ENCODE assay signal across 31 cellular contexts in genomic region chr3:184355261-184356012, GRCh38. TPM values are rescaled to one million over a fixed set of nuclear protein-coding genes. Genes with fewer than 3 reads are reported as not detected.
DNase-seq lines count a peak whose midpoint lies in the region; ATAC-seq, FAIRE-seq and TF ChIP-seq lines count a peak whose summit lies in the region.
"Had no signal": no experiment of that assay in that cellular context is flagged by ENCODE, and none has a peak within 500 bp of the region (broad histone marks: within the 10 kb centered on the region; RNA-seq: fewer than 3 reads in every experiment).

No MANE protein-coding gene starts in this region.

- H3K9me2 ChIP-seq in PC-9 (ENCODE audit: insufficient read depth) = no peaks in the 10 kb centered on the region

- no peak overlapping the region for H3K4me2 ChIP-seq in K562 (ENCODE audit: insufficient read depth, low read length)
- no peak overlapping the region for H3K4me2 ChIP-seq in PC-9

- H3K4me3 Mint-ChIP-seq in activated T-cell treated with anti-CD3 and anti-CD28 coated beads, Interleukin-2, amount 50 U/mL, for 24 hours = no peak overlapping the region
- peak overlapping the region; percentile 39 for H3K4me3 Mint-ChIP-seq in neural crest cell
- H3K4me3 Mint-ChIP-seq in naive thymus-derived CD8-positive, alpha-beta T cell = no peak overlapping the region
- H3K4me3 Mint-ChIP-seq: activated CD8-positive, alpha-beta T cell treated with anti-CD3 and anti-CD28 coated beads, Interleukin-2, amount 10 ng/mL, durations not matched to agents 7 days and 5 days; stimulated activated memory B cell treated with anti-CD40 and anti-IgM and Interleukin-4, amounts not matched to agents 10 μg/mL and 1 μg/mL and 100 μg/mL, for 72 hours; T-helper 1 cell treated with Interleukin-12 subunit alpha and Interleukin-12 subunit beta and Interleukin-4 antibody, amounts not matched to agents 30 μg/mL and 1 μg/mL, for 36 hours had no signal

- H3K4me3 ChIP-seq in K562 (no peak overlapping the region), PC-9 (no peak overlapping the region)
- H3K4me3 ChIP-seq: lung, mucosa of descending colon had no signal

- H3K9me3 ChIP-seq in K562 (replicated peaks; ENCODE audit: control insufficient read depth, insufficient read depth, low read depth, low read length) (no peaks in the 10 kb centered on the region), PC-9 (ENCODE audit: insufficient read depth, low read depth) (no peaks in the 10 kb centered on the region)
- H3K9me3 ChIP-seq: mucosa of descending colon had no signal

- WGBS in K562 (ENCODE audit: insufficient coverage, low coverage, missing lambda C conversion rate) = 78% methylated on average over 18 of the region's 18 CpGs

- no peak overlapping the region for H3K27ac ChIP-seq in K562 (ENCODE audit: extremely low read depth, low read depth, low read length)
- H3K27ac ChIP-seq in PC-9 = no peak overlapping the region
- H3K27ac ChIP-seq: epithelial cell of prostate had no signal

- intact Hi-C loops in K562 (cut with micrococcal nuclease) (no loop called here), PC-9 (cut with micrococcal nuclease; ENCODE audit: unreplicated experiment) (no loop called here)

- no peaks in the 10 kb centered on the region for H3K27me3 ChIP-seq in K562 (ENCODE audit: control insufficient read depth in 2 of 2, insufficient read depth in 2 of 2, low read length in 2 of 2)
- H3K27me3 ChIP-seq in PC-9 (ENCODE audit: insufficient read depth, low read depth) = no peaks in the 10 kb centered on the region

- TF ChIP-seq POLR2A in K562 (conservative IDR thresholded peaks at IDR 0.05) = no peak

- no peak for DNase-seq in activated T-cell treated with anti-CD3 and anti-CD28 coated beads, Interleukin-2, amount 50 U/mL, for 24 hours
- no peak for DNase-seq in activated T-cell treated with anti-CD3 and anti-CD28 coated beads, Interleukin-2, amount 50 U/mL, for 48 hours
- DNase-seq in K562 (ENCODE audit: extremely low read depth in 1 of 4, low spot score in 3 of 4) (no peak), neural crest cell (ENCODE audit: low read depth, low spot score) (no peak), NCI-H1694 treated with DMSO at 0.1 percent for 48 hours (lab: John Stamatoyannopoulos, UW) (no peak), PC-9 (no peak)
- DNase-seq in naive thymus-derived CD8-positive, alpha-beta T cell = no peak
- DNase-seq: 8988T; activated CD8-positive, alpha-beta T cell treated with anti-CD3 and anti-CD28 coated beads, Interleukin-2, amount 10 ng/mL, durations not matched to agents 7 days and 5 days; activated T-cell treated with anti-CD3 and anti-CD28 coated beads for 4 hours; AML-193; CD4-positive, alpha-beta memory T cell; glutamatergic neuron; GOT3; NCI-H1105; NCI-H2029 treated with DMSO at 0.1 percent for 48 hours; NCI-H2227 treated with DMSO at 0.1 percent for 48 hours; NCI-H526 treated with DMSO at 0.1 percent for 48 hours; stimulated activated CD4-positive, alpha-beta T cell treated with anti-CD3 and anti-CD28 coated beads, Interleukin-12 subunit alpha, Interleukin-12 subunit beta, amount 100 ng/mL, for 4 hours; stimulated activated CD4-positive, alpha-beta T cell treated with anti-CD3 and anti-CD28 coated beads, Interleukin-4, amount 100 ng/mL, for 1 hour had no signal

- no peak for TF ChIP-seq RAD21 in K562 (CRISPR knock-in tag; conservative IDR thresholded peaks at IDR 0.05 in 1 of 2, IDR thresholded peaks at IDR 0.05 in 1 of 2)

- in situ Hi-C loops in K562 (cut with MboI) = no loop called here

- no peaks in the 10 kb centered on the region for H3K27me3 Mint-ChIP-seq in activated T-cell treated with anti-CD3 and anti-CD28 coated beads, Interleukin-2, amount 50 U/mL, for 24 hours
- H3K27me3 Mint-ChIP-seq in neural crest cell (ENCODE audit: low read depth) = no peaks in the 10 kb centered on the region
- H3K27me3 Mint-ChIP-seq in naive thymus-derived CD8-positive, alpha-beta T cell = no peaks in the 10 kb centered on the region
- H3K27me3 Mint-ChIP-seq: brain; CD4-positive, alpha-beta memory T cell; stimulated activated memory B cell treated with anti-CD40 and anti-IgM and Interleukin-4, amounts not matched to agents 10 μg/mL and 1 μg/mL and 100 μg/mL, for 72 hours had no signal

- peaks cover 5% of the 10 kb centered on the region for H3K9me1 ChIP-seq in K562 (ENCODE audit: control insufficient read depth, insufficient read depth, low read length)

- no peak for ATAC-seq in K562
- no peak for ATAC-seq in naive thymus-derived CD8-positive, alpha-beta T cell
- no peak for ATAC-seq in HG02840 (IDR thresholded peaks at IDR 0.05; ENCODE audit: low FRiP score, unreplicated experiment)
- ATAC-seq: activated CD8-positive, alpha-beta T cell treated with anti-CD3 and anti-CD28 coated beads, Interleukin-2, amount 10 ng/mL, durations not matched to agents 7 days and 5 days; mucosa of descending colon; stimulated activated memory B cell treated with anti-CD40 and anti-IgM and Interleukin-4, amounts not matched to agents 10 μg/mL and 1 μg/mL and 100 μg/mL, for 72 hours had no signal

- H3K4me1 ChIP-seq in K562 (replicated peaks in 1 of 2; ENCODE audit: control insufficient read depth in 2 of 2, insufficient read depth in 2 of 2, low read length in 2 of 2) (peaks cover 26 to 72% of the 10 kb centered on the region in 2 experiments), PC-9 (replicated peaks; ENCODE audit: insufficient read depth) (peaks cover 5% of the 10 kb centered on the region)

- no TSS peak for BruUV-seq in K562 (replicated peaks; lab: Mats Ljungman, UMichigan)
- BruUV-seq in PC-9 (replicated peaks; lab: Mats Ljungman, UMichigan) = no TSS peak

- no peak overlapping the region for H2AFZ ChIP-seq in K562 (ENCODE audit: low read depth, low read length)
- no peak overlapping the region for H2AFZ ChIP-seq in PC-9

- CTCF ChIA-PET in K562 (lab: Yijun Ruan, JAX; ENCODE audit: low intra/inter-chr PET ratio) (no interaction called here), PC-9 (lab: Charles Lee) (interaction anchor here (1.2 kb wide), 1 partner anchor 16 kb away, joined by 4 read pairs; no protein-coding TSS in a partner anchor)

- H3K9me3 Mint-ChIP-seq in activated T-cell treated with anti-CD3 and anti-CD28 coated beads, Interleukin-2, amount 50 U/mL, for 24 hours = no peaks in the 10 kb centered on the region
- no peaks in the 10 kb centered on the region for H3K9me3 Mint-ChIP-seq in neural crest cell
- H3K9me3 Mint-ChIP-seq in naive thymus-derived CD8-positive, alpha-beta T cell = no peaks in the 10 kb centered on the region
- H3K9me3 Mint-ChIP-seq: brain; CD4-positive, alpha-beta memory T cell; nephron; stimulated activated memory B cell treated with anti-CD40 and anti-IgM and Interleukin-4, amounts not matched to agents 10 μg/mL and 1 μg/mL and 100 μg/mL, for 72 hours; T-helper 1 cell treated with Interleukin-12 subunit alpha and Interleukin-12 subunit beta and Interleukin-4 antibody, amounts not matched to agents 30 μg/mL and 1 μg/mL, for 36 hours had no signal

- H3K79me2 ChIP-seq in K562 (ENCODE audit: control insufficient read depth, insufficient read depth, low read length) (peaks cover 11% of the 10 kb centered on the region), PC-9 (ENCODE audit: low read depth) (peaks cover 5% of the 10 kb centered on the region)

- no peak for TF ChIP-seq CTCF in K562 (IDR thresholded peaks at IDR 0.05 in 2 of 3, conservative IDR thresholded peaks at IDR 0.05 in 1 of 3; ENCODE audit: insufficient read depth in 2 of 3, low read depth in 1 of 3, low read length in 3 of 3)
- no peak for TF ChIP-seq CTCF in neural crest cell (conservative IDR thresholded peaks at IDR 0.05)
- no peak for TF ChIP-seq CTCF in PC-9 (conservative IDR thresholded peaks at IDR 0.05)

- POLR2A ChIA-PET in K562 (lab: Yijun Ruan, JAX) = interaction anchor here (0.6 to 1.2 kb wide), 2 partner anchors 8 to 1468 kb away, joined by 4 read pairs; no protein-coding TSS in a partner anchor
- POLR2A ChIA-PET in naive thymus-derived CD8-positive, alpha-beta T cell (lab: Charles Lee) = no interaction called here
- POLR2A ChIA-PET in PC-9 (lab: Charles Lee; ENCODE audit: unreplicated experiment) = no interaction called here

- peaks cover 81% of the 10 kb centered on the region; the same call in 2 of the 3 replicates for H3K36me3 ChIP-seq in K562 (ENCODE audit: control insufficient read depth, insufficient read depth, low read length)
- H3K36me3 ChIP-seq in PC-9 (ENCODE audit: low read depth) = no peaks in the 10 kb centered on the region

- H3K9ac ChIP-seq in K562 (ENCODE audit: insufficient read depth in 1 of 2, low read depth in 2 of 2, low read length in 2 of 2) = peak overlapping the region in 1 of 2 experiments; percentile 10; a peak in 1 of 4 replicates

- TF ChIP-seq EP300 in K562 (IDR thresholded peaks at IDR 0.05; ENCODE audit: low read length) = no peak

- H4K20me1 ChIP-seq in K562 (replicated peaks; ENCODE audit: control insufficient read depth, insufficient read depth, low read length) (no peaks in the 10 kb centered on the region), PC-9 (ENCODE audit: insufficient read depth) (no peaks in the 10 kb centered on the region)

- FAIRE-seq in K562 (lab: Jason Lieb, UNC) = no peak
- FAIRE-seq: GM12892 had no signal

- peak overlapping the region; percentile 26 for H3K27ac Mint-ChIP-seq in activated T-cell treated with anti-CD3 and anti-CD28 coated beads, Interleukin-2, amount 50 U/mL, for 24 hours
- no peak overlapping the region for H3K27ac Mint-ChIP-seq in neural crest cell (ENCODE audit: unreplicated experiment)
- peak overlapping the region in 2 of 10 donors; percentile 9 to 79 for H3K27ac Mint-ChIP-seq in naive thymus-derived CD8-positive, alpha-beta T cell
- H3K27ac Mint-ChIP-seq: activated CD8-positive, alpha-beta T cell treated with anti-CD3 and anti-CD28 coated beads, Interleukin-2, amount 10 ng/mL, durations not matched to agents 7 days and 5 days; nephron; stimulated activated memory B cell treated with anti-CD40 and anti-IgM and Interleukin-4, amounts not matched to agents 10 μg/mL and 1 μg/mL and 100 μg/mL, for 72 hours; T-helper 1 cell treated with Interleukin-12 subunit alpha and Interleukin-12 subunit beta and Interleukin-4 antibody, amounts not matched to agents 30 μg/mL and 1 μg/mL, for 36 hours had no signal

- H3K4me1 Mint-ChIP-seq in activated T-cell treated with anti-CD3 and anti-CD28 coated beads, Interleukin-2, amount 50 U/mL, for 24 hours (ENCODE audit: low read depth) = peaks cover 6% of the 10 kb centered on the region
- peaks cover 38% of the 10 kb centered on the region for H3K4me1 Mint-ChIP-seq in neural crest cell
- H3K4me1 Mint-ChIP-seq in naive thymus-derived CD8-positive, alpha-beta T cell = peaks cover 2 to 9% (median 5%) of the 10 kb centered on the region in 4 donors

- peaks cover 22% of the 10 kb centered on the region for H3K36me3 Mint-ChIP-seq in activated T-cell treated with anti-CD3 and anti-CD28 coated beads, Interleukin-2, amount 50 U/mL, for 24 hours (ENCODE audit: low read depth)
- peaks cover 10% of the 10 kb centered on the region for H3K36me3 Mint-ChIP-seq in neural crest cell (ENCODE audit: low read depth)
- peaks cover 0 to 5% (median 0%) of the 10 kb centered on the region in 3 donors for H3K36me3 Mint-ChIP-seq in naive thymus-derived CD8-positive, alpha-beta T cell

- no peaks in the 10 kb centered on the region for H3F3A ChIP-seq in PC-9 (ENCODE audit: insufficient read depth, low read depth)

RNA-seq across cellular contexts. Expression of gene CLCN2, which starts 6.0 kb away (rescaled TPM):
- total RNA-seq in K562 (2011; cell fraction: chromatin; rRNA removed; ENCODE audit: low replicate concordance) = 48.8 and 135 TPM in 2 replicates
- total RNA-seq in K562 (2011; cell fraction: nucleolus; rRNA removed) = 68.7 and 80.4 TPM in 2 replicates
- 60.3 and 66.2 TPM in 2 replicates for total RNA-seq in K562 (2011; cell fraction: nucleoplasm; rRNA removed)
- total RNA-seq in K562 (2014; rRNA removed) (8.9 and 12.9 TPM in 2 replicates), K562 (2014; rRNA removed; fragmentation: Illumina TruSeq; extraction: Trizol) (4.1 and 5.2 TPM in 2 replicates), K562 (2015; rRNA removed; fragmentation: Illumina TruSeq; extraction: Trizol) (6.9 TPM in 2 replicates), K562 (2021) (13.5 and 14.0 TPM in 2 replicates), neural crest cell (23.6 and 27.8 TPM in 2 replicates), PC-9 (2021) (27.1 and 33.0 TPM in 2 replicates)
- polyA plus RNA-seq in K562 (2011; rRNA removed) (5.7 and 10.9 TPM in 2 replicates), K562 (2014; fragmentation: Illumina TruSeq; extraction: Trizol) (9.4 and 10.2 TPM in 2 replicates), K562 (2014; fragmentation: Nextera tagmentation; extraction: Ambion mirVana) (under 1 TPM; 0.10 to 0.39 TPM), K562 (2014; rRNA removed) (12.8 and 14.4 TPM in 2 replicates)
- polyA plus RNA-seq in K562 (2011; cell fraction: cytosol; rRNA removed) = 5.9 and 9.1 TPM in 2 replicates
- polyA plus RNA-seq in K562 (2011; cell fraction: nucleus; rRNA removed) = 58.7 and 74.2 TPM in 2 replicates
- 9.7 and 11.6 TPM in 2 replicates for polyA plus RNA-seq in K562 (2012)
- polyA minus RNA-seq in K562 (2011; rRNA and poly(A)+ RNA removed) = 7.4 and 9.0 TPM in 2 replicates
- polyA minus RNA-seq in K562 (2011; cell fraction: cytosol; rRNA and poly(A)+ RNA removed) = 6.6 and 7.6 TPM in 2 replicates
- 30.6 and 37.0 TPM in 2 replicates for polyA minus RNA-seq in K562 (2011; cell fraction: nucleus; rRNA and poly(A)+ RNA removed)
- 1 to 10 TPM; 5.2 to 6.3 TPM for total RNA-seq in naive thymus-derived CD8-positive, alpha-beta T cell
- polyA plus RNA-seq in naive thymus-derived CD8-positive, alpha-beta T cell = 1 to 10 TPM in 1 of 3 donors, under 1 TPM in 2; 0.12 to 1.1 (median 0.28) TPM

RNA-seq across cellular contexts. Expression of gene POLR2H, which starts 6.1 kb away (rescaled TPM):
- total RNA-seq in K562 (2011; cell fraction: chromatin; rRNA removed; ENCODE audit: low replicate concordance) = 300 and 317 TPM in 2 replicates
- total RNA-seq in K562 (2011; cell fraction: nucleolus; rRNA removed) = 170 and 180 TPM in 2 replicates
- 229 and 244 TPM in 2 replicates for total RNA-seq in K562 (2011; cell fraction: nucleoplasm; rRNA removed)
- total RNA-seq in K562 (2014; rRNA removed) (128 and 149 TPM in 2 replicates), K562 (2014; rRNA removed; fragmentation: Illumina TruSeq; extraction: Trizol) (160 and 175 TPM in 2 replicates), K562 (2015; rRNA removed; fragmentation: Illumina TruSeq; extraction: Trizol) (145 and 147 TPM in 2 replicates), K562 (2021) (134 and 135 TPM in 2 replicates), neural crest cell (94.5 and 98.9 TPM in 2 replicates), PC-9 (2021) (153 and 167 TPM in 2 replicates)
- polyA plus RNA-seq in K562 (2011; rRNA removed) (289 and 319 TPM in 2 replicates), K562 (2014; fragmentation: Illumina TruSeq; extraction: Trizol) (220 and 222 TPM in 2 replicates), K562 (2014; fragmentation: Nextera tagmentation; extraction: Ambion mirVana) (100 to 1,000 TPM; 502 to 512 TPM), K562 (2014; rRNA removed) (245 and 256 TPM in 2 replicates)
- 191 and 459 TPM in 2 replicates for polyA plus RNA-seq in K562 (2011; cell fraction: cytosol; rRNA removed)
- 324 and 334 TPM in 2 replicates for polyA plus RNA-seq in K562 (2011; cell fraction: nucleus; rRNA removed)
- 100 and 156 TPM in 2 replicates for polyA plus RNA-seq in K562 (2012)
- 167 and 184 TPM in 2 replicates for polyA minus RNA-seq in K562 (2011; rRNA and poly(A)+ RNA removed)
- 56.9 and 60.7 TPM in 2 replicates for polyA minus RNA-seq in K562 (2011; cell fraction: cytosol; rRNA and poly(A)+ RNA removed)
- polyA minus RNA-seq in K562 (2011; cell fraction: nucleus; rRNA and poly(A)+ RNA removed) = 51.2 and 86.4 TPM in 2 replicates
- 10 to 100 TPM; 58.2 to 60.9 TPM for total RNA-seq in naive thymus-derived CD8-positive, alpha-beta T cell
- 10 to 100 TPM; 58.0 to 81.6 (median 68.0) TPM for polyA plus RNA-seq in naive thymus-derived CD8-positive, alpha-beta T cell

RNA-seq across cellular contexts. Expression of gene FAM131A, which starts 18.0 kb away (rescaled TPM):
- 29.4 and 66.9 TPM in 2 replicates for total RNA-seq in K562 (2011; cell fraction: chromatin; rRNA removed; ENCODE audit: low replicate concordance)
- total RNA-seq in K562 (2011; cell fraction: nucleolus; rRNA removed) = 33.2 and 33.8 TPM in 2 replicates
- 38.1 and 45.6 TPM in 2 replicates for total RNA-seq in K562 (2011; cell fraction: nucleoplasm; rRNA removed)
- total RNA-seq in K562 (2014; rRNA removed) (11.1 and 12.9 TPM in 2 replicates), K562 (2014; rRNA removed; fragmentation: Illumina TruSeq; extraction: Trizol) (2.8 and 3.6 TPM in 2 replicates), K562 (2015; rRNA removed; fragmentation: Illumina TruSeq; extraction: Trizol) (4.3 and 5.3 TPM in 2 replicates), K562 (2021) (8.9 and 9.1 TPM in 2 replicates), neural crest cell (17.4 and 19.7 TPM in 2 replicates), PC-9 (2021) (25.5 and 28.2 TPM in 2 replicates)
- polyA plus RNA-seq in K562 (2011; rRNA removed) (11.0 and 11.7 TPM in 2 replicates), K562 (2014; fragmentation: Illumina TruSeq; extraction: Trizol) (3.8 and 5.1 TPM in 2 replicates), K562 (2014; fragmentation: Nextera tagmentation; extraction: Ambion mirVana) (1 to 10 TPM in 1 of 2 experiments, under 1 TPM in 1; 0.48 to 1.4 TPM), K562 (2014; rRNA removed) (9.4 and 9.8 TPM in 2 replicates)
- 16.4 and 28.8 TPM in 2 replicates for polyA plus RNA-seq in K562 (2011; cell fraction: cytosol; rRNA removed)
- 22.8 and 31.3 TPM in 2 replicates for polyA plus RNA-seq in K562 (2011; cell fraction: nucleus; rRNA removed)
- polyA plus RNA-seq in K562 (2012) = 7.3 and 11.6 TPM in 2 replicates
- 5.0 and 9.2 TPM in 2 replicates for polyA minus RNA-seq in K562 (2011; rRNA and poly(A)+ RNA removed)
- 5.5 and 12.1 TPM in 2 replicates for polyA minus RNA-seq in K562 (2011; cell fraction: cytosol; rRNA and poly(A)+ RNA removed)
- 5.3 and 8.0 TPM in 2 replicates for polyA minus RNA-seq in K562 (2011; cell fraction: nucleus; rRNA and poly(A)+ RNA removed)
- 1 to 10 TPM; 7.7 to 9.0 TPM for total RNA-seq in naive thymus-derived CD8-positive, alpha-beta T cell
- polyA plus RNA-seq in naive thymus-derived CD8-positive, alpha-beta T cell = 1 to 10 TPM in 2 of 3 donors, under 1 TPM in 1; 0.98 to 1.8 (median 1.0) TPM

RNA-seq across cellular contexts. Expression of gene THPO, which starts 22.6 kb away (rescaled TPM):
- 1.6 and 3.6 TPM in 2 replicates for total RNA-seq in K562 (2011; cell fraction: chromatin; rRNA removed; ENCODE audit: low replicate concordance)
- 1.3 and 3.7 TPM in 2 replicates for total RNA-seq in K562 (2011; cell fraction: nucleolus; rRNA removed)
- total RNA-seq in K562 (2011; cell fraction: nucleoplasm; rRNA removed) = 2.0 and 2.9 TPM in 2 replicates
- total RNA-seq in K562 (2014; rRNA removed) (0.24 TPM in 1 of 2 replicates, not detected in the other), K562 (2014; rRNA removed; fragmentation: Illumina TruSeq; extraction: Trizol) (0.36 TPM in 1 of 2 replicates, not detected in the other), K562 (2015; rRNA removed; fragmentation: Illumina TruSeq; extraction: Trizol) (0.11 and 0.22 TPM in 2 replicates), K562 (2021) (0.40 and 0.62 TPM in 2 replicates), neural crest cell (0.55 and 0.98 TPM in 2 replicates), PC-9 (2021) (not detected in 2 replicates)
- polyA plus RNA-seq in K562 (2011; rRNA removed) (0.18 and 0.56 TPM in 2 replicates), K562 (2014; fragmentation: Illumina TruSeq; extraction: Trizol) (0.64 and 1.1 TPM in 2 replicates), K562 (2014; fragmentation: Nextera tagmentation; extraction: Ambion mirVana) (under 1 TPM; 0.11 to 0.28 TPM), K562 (2014; rRNA removed) (0.34 and 0.50 TPM in 2 replicates)
- 0.29 and 2.3 TPM in 2 replicates for polyA plus RNA-seq in K562 (2011; cell fraction: cytosol; rRNA removed)
- polyA plus RNA-seq in K562 (2011; cell fraction: nucleus; rRNA removed) = 0.46 and 2.7 TPM in 2 replicates
- 0.60 and 0.68 TPM in 2 replicates for polyA plus RNA-seq in K562 (2012)
- polyA minus RNA-seq in K562 (2011; rRNA and poly(A)+ RNA removed) = 0.12 and 0.39 TPM in 2 replicates
- polyA minus RNA-seq in K562 (2011; cell fraction: cytosol; rRNA and poly(A)+ RNA removed) = 1.1 TPM in 1 of 2 replicates, not detected in the other
- 0.33 and 1.8 TPM in 2 replicates for polyA minus RNA-seq in K562 (2011; cell fraction: nucleus; rRNA and poly(A)+ RNA removed)
- total RNA-seq in naive thymus-derived CD8-positive, alpha-beta T cell = not detected
- not detected for polyA plus RNA-seq in naive thymus-derived CD8-positive, alpha-beta T cell
- total RNA-seq: activated CD8-positive, alpha-beta T cell treated with anti-CD3 and anti-CD28 coated beads, Interleukin-2, amount 10 ng/mL, durations not matched to agents 7 days and 5 days; CD4-positive, alpha-beta memory T cell; chondrocyte; MCF 10A had no signal
- polyA plus RNA-seq: CD4-positive, alpha-beta memory T cell had no signal

RNA-seq across cellular contexts. Expression of gene CHRD, which starts 24.4 kb away (rescaled TPM):
- total RNA-seq in K562 (2011; cell fraction: chromatin; rRNA removed; ENCODE audit: low replicate concordance) = 9.8 and 27.8 TPM in 2 replicates
- total RNA-seq in K562 (2011; cell fraction: nucleolus; rRNA removed) = 17.6 and 22.0 TPM in 2 replicates
- total RNA-seq in K562 (2011; cell fraction: nucleoplasm; rRNA removed) = 8.9 and 10.8 TPM in 2 replicates
- total RNA-seq in K562 (2014; rRNA removed) = 0.16 TPM in 1 of 2 replicates, not detected in the other
- 0.11 TPM in 1 of 2 replicates, not detected in the other for total RNA-seq in K562 (2014; rRNA removed; fragmentation: Illumina TruSeq; extraction: Trizol)
- 0.14 and 0.19 TPM in 2 replicates for total RNA-seq in K562 (2015; rRNA removed; fragmentation: Illumina TruSeq; extraction: Trizol)
- 0.63 and 1.3 TPM in 2 replicates for total RNA-seq in K562 (2021)
- 0.55 and 1.1 TPM in 2 replicates for polyA plus RNA-seq in K562 (2011; rRNA removed)
- 0.16 and 1.3 TPM in 2 replicates for polyA plus RNA-seq in K562 (2011; cell fraction: cytosol; rRNA removed)
- polyA plus RNA-seq in K562 (2011; cell fraction: nucleus; rRNA removed) = 8.8 and 30.5 TPM in 2 replicates
- 0.20 and 0.36 TPM in 2 replicates for polyA plus RNA-seq in K562 (2012)
- 0.11 and 0.15 TPM in 2 replicates for polyA plus RNA-seq in K562 (2014; fragmentation: Illumina TruSeq; extraction: Trizol)
- not detected for polyA plus RNA-seq in K562 (2014; fragmentation: Nextera tagmentation; extraction: Ambion mirVana)
- 0.53 and 1.0 TPM in 2 replicates for polyA plus RNA-seq in K562 (2014; rRNA removed)
- 0.06 and 0.21 TPM in 2 replicates for polyA minus RNA-seq in K562 (2011; rRNA and poly(A)+ RNA removed)
- 1.4 and 1.7 TPM in 2 replicates for polyA minus RNA-seq in K562 (2011; cell fraction: cytosol; rRNA and poly(A)+ RNA removed)
- 2.0 and 4.7 TPM in 2 replicates for polyA minus RNA-seq in K562 (2011; cell fraction: nucleus; rRNA and poly(A)+ RNA removed)
- 3.2 and 4.0 TPM in 2 replicates for total RNA-seq in neural crest cell
- total RNA-seq in naive thymus-derived CD8-positive, alpha-beta T cell = not detected
- polyA plus RNA-seq in naive thymus-derived CD8-positive, alpha-beta T cell = not detected
- not detected in 2 replicates for total RNA-seq in PC-9 (2021)
- total RNA-seq: activated CD8-positive, alpha-beta T cell treated with anti-CD3 and anti-CD28 coated beads, Interleukin-2, amount 10 ng/mL, durations not matched to agents 7 days and 5 days; CD4-positive, alpha-beta memory T cell; MCF 10A had no signal
- polyA plus RNA-seq: CD4-positive, alpha-beta memory T cell had no signal
